Comparison of ENCODE assay signal across 10 cellular contexts in genomic region chr11:81005595-81005994, GRCh38.
DNase-seq lines count a peak whose midpoint lies in the region; ATAC-seq and TF ChIP-seq lines count a peak whose summit lies in the region.
"Had no signal": no experiment of that assay in that cellular context is flagged by ENCODE, and none has a peak within 500 bp of the region (broad histone marks: within the 10 kb centered on the region; RNA-seq: fewer than 3 reads in every experiment).

No MANE protein-coding gene starts in this region.

- no peak overlapping the region for H3K27ac ChIP-seq in breast epithelium
- H3K27ac ChIP-seq: VCaP had no signal

- H3K4me3 ChIP-seq in breast epithelium: no peak overlapping the region
- H3K4me3 ChIP-seq in epithelial cell of proximal tubule (ENCODE audit: low read depth, low read length): no peak overlapping the region

- no peak for TF ChIP-seq POLR2A in breast epithelium (IDR thresholded peaks at IDR 0.05)

- no peaks in the 10 kb centered on the region for H3K36me3 ChIP-seq in breast epithelium

- no peaks in the 10 kb centered on the region for H3K27me3 Mint-ChIP-seq in MCF 10A (ENCODE audit: insufficient read depth, unreplicated experiment)

- no peaks in the 10 kb centered on the region for H3K4me1 ChIP-seq in breast epithelium

- TF ChIP-seq CTCF in MCF 10A (IDR thresholded peaks at IDR 0.05; ENCODE audit: unreplicated experiment) (no peak), breast epithelium (IDR thresholded peaks at IDR 0.05) (no peak), epithelial cell of proximal tubule (conservative IDR thresholded peaks at IDR 0.05; ENCODE audit: low read depth, low read length) (no peak), GM20000 (IDR thresholded peaks at IDR 0.05; ENCODE audit: extremely low read depth, missing control alignments) (no peak)

- H3K9me3 ChIP-seq in breast epithelium: no peaks in the 10 kb centered on the region

- no peak overlapping the region for H3K4me3 Mint-ChIP-seq in MCF 10A (ENCODE audit: unreplicated experiment)

- intact Hi-C loops in MCF 10A (cut with micrococcal nuclease): loop anchor here (5.0 to 10.0 kb wide), 3 partner anchors 151 to 843 kb away; no protein-coding TSS in a partner anchor
- intact Hi-C loops in breast epithelium (cut with DNase I; ENCODE audit: low total_unique reads): no loop called here

- no peaks in the 10 kb centered on the region for H3K27me3 ChIP-seq in breast epithelium

- POLR2A ChIA-PET in MCF 10A (lab: Yijun Ruan, JAX): interaction anchor here (0.6 to 1.1 kb wide), 3 partner anchors 114 to 575 kb away, joined by 3 to 4 read pairs (median 3); no protein-coding TSS in a partner anchor

- H3K4me1 Mint-ChIP-seq in MCF 10A (ENCODE audit: insufficient read depth, unreplicated experiment): peaks cover 15% of the 10 kb centered on the region

- ATAC-seq in activated naive CD4-positive, alpha-beta T cell treated with anti-CD3 and anti-CD28 coated beads, Interleukin-2, amount 50 U/mL, for 72 hours: no peak

- H3K9me3 Mint-ChIP-seq in MCF 10A (ENCODE audit: unreplicated experiment): no peaks in the 10 kb centered on the region
- peaks cover 5 to 9% of the 10 kb centered on the region in 2 donors for H3K9me3 Mint-ChIP-seq in activated naive CD4-positive, alpha-beta T cell treated with anti-CD3 and anti-CD28 coated beads, Interleukin-2, amount 50 U/mL, for 72 hours

- DNase-seq in MCF 10A (ENCODE audit: unreplicated experiment) (peak; percentile 88), breast epithelium (ENCODE audit: low spot score in 2 of 2) (no peak), LoVo (ENCODE audit: low spot score) (peak; percentile 67), epithelial cell of proximal tubule (ENCODE audit: low read depth) (peak; percentile 93), activated T-cell treated with anti-CD3 and anti-CD28 coated beads for 4 hours (no peak), RPMI8226 (no peak), GM20000 (ENCODE audit: low spot score) (no peak)
- no peak for DNase-seq in activated naive CD4-positive, alpha-beta T cell treated with anti-CD3 and anti-CD28 coated beads, Interleukin-2, amount 50 U/mL, for 72 hours (ENCODE audit: low spot score in 2 of 2)
- DNase-seq: anterior cingulate cortex had no signal

- peak overlapping the region; percentile 16 for H3K27ac Mint-ChIP-seq in MCF 10A (ENCODE audit: low read depth, unreplicated experiment)
- no peak overlapping the region for H3K27ac Mint-ChIP-seq in activated naive CD4-positive, alpha-beta T cell treated with anti-CD3 and anti-CD28 coated beads, Interleukin-2, amount 50 U/mL, for 72 hours

- CTCF ChIA-PET in MCF 10A (lab: Yijun Ruan, JAX): interaction anchor here (0.6 to 2.1 kb wide), 6 partner anchors 38 to 1297 kb away, joined by 3 to 8 read pairs (median 4); no protein-coding TSS in a partner anchor

- no TSS peak for BruUV-seq in MCF 10A (replicated peaks; lab: Mats Ljungman, UMichigan)

- H3K36me3 Mint-ChIP-seq in MCF 10A (ENCODE audit: insufficient read depth, unreplicated experiment): no peaks in the 10 kb centered on the region
- no peaks in the 10 kb centered on the region for H3K36me3 Mint-ChIP-seq in activated naive CD4-positive, alpha-beta T cell treated with anti-CD3 and anti-CD28 coated beads, Interleukin-2, amount 50 U/mL, for 72 hours

Comparison
In these comparisons a context has a peak if more than half of its experiments do, and no peak if none do; other contexts are left out.
1. DNase-seq: peak in MCF 10A (single experiment), LoVo (single experiment) and epithelial cell of proximal tubule (single experiment); none in breast epithelium (0 of 2), activated T-cell treated with anti-CD3 and anti-CD28 coated beads for 4 hours (single experiment), activated naive CD4-positive, alpha-beta T cell treated with anti-CD3 and anti-CD28 coated beads, Interleukin-2, amount 50 U/mL, for 72 hours (0 of 2), RPMI8226 (single experiment) and GM20000 (single experiment).